Comparison of ENCODE assay signal across 12 cellular contexts in genomic region chr20:5570442-5570841, GRCh38. TPM values are rescaled to one million over a fixed set of nuclear protein-coding genes. Genes with fewer than 3 reads are reported as not detected.
DNase-seq lines count a peak whose midpoint lies in the region; ATAC-seq and TF ChIP-seq lines count a peak whose summit lies in the region.
"Had no signal": no experiment of that assay in that cellular context is flagged by ENCODE, and none has a peak within 500 bp of the region (broad histone marks: within the 10 kb centered on the region; RNA-seq: fewer than 3 reads in every experiment).

No MANE protein-coding gene starts in this region.

- no peaks in the 10 kb centered on the region for H3K27me3 Mint-ChIP-seq in activated naive CD4-positive, alpha-beta T cell treated with anti-CD3 and anti-CD28 coated beads, Interleukin-2, amount 50 U/mL, for 24 hours
- no peaks in the 10 kb centered on the region for H3K27me3 Mint-ChIP-seq in effector memory CD8-positive, alpha-beta T cell
- H3K27me3 Mint-ChIP-seq: activated CD8-positive, alpha-beta memory T cell treated with anti-CD3 and anti-CD28 coated beads, Interleukin-2, amount 10 ng/mL, durations not matched to agents 7 days and 5 days had no signal

- H3K9me3 ChIP-seq in OCI-LY1 (ENCODE audit: low read length) (no peaks in the 10 kb centered on the region), sigmoid colon (no peaks in the 10 kb centered on the region)
- H3K9me3 ChIP-seq: esophagus muscularis mucosa had no signal

- intact Hi-C loops in sigmoid colon (cut with DNase I) = no loop called here

- no peak for ATAC-seq in effector memory CD8-positive, alpha-beta T cell (replicated peaks)
- no peak for ATAC-seq in stimulated activated effector memory CD8-positive, alpha-beta T cell treated with anti-CD3 and anti-CD28 coated beads, Interleukin-12 subunit alpha, Interleukin-12 subunit beta, amount 100 ng/mL, for 72 hours
- ATAC-seq: activated CD8-positive, alpha-beta memory T cell treated with anti-CD3 and anti-CD28 coated beads, Interleukin-2, amount 10 ng/mL, durations not matched to agents 7 days and 5 days had no signal

- 62 to 70% methylated on average over 6 of the region's 6 CpGs for WGBS in sigmoid colon, 2 donors

- H3F3A ChIP-seq in OCI-LY1 (ENCODE audit: insufficient read depth, low read length) = peaks cover 8% of the 10 kb centered on the region

- peaks cover 52% of the 10 kb centered on the region for H3K4me1 Mint-ChIP-seq in activated naive CD4-positive, alpha-beta T cell treated with anti-CD3 and anti-CD28 coated beads, Interleukin-2, amount 50 U/mL, for 24 hours
- H3K4me1 Mint-ChIP-seq in effector memory CD8-positive, alpha-beta T cell (ENCODE audit: low read depth in 2 of 2) = peaks cover 7 to 10% of the 10 kb centered on the region in 2 donors
- H3K4me1 Mint-ChIP-seq in stimulated activated effector memory CD8-positive, alpha-beta T cell treated with anti-CD3 and anti-CD28 coated beads, Interleukin-12 subunit alpha, Interleukin-12 subunit beta, amount 100 ng/mL, for 72 hours = peaks cover 19% of the 10 kb centered on the region
- H3K4me1 Mint-ChIP-seq: nephron progenitor cell had no signal

- H3K27me3 ChIP-seq in OCI-LY1 (ENCODE audit: insufficient read depth, low read length) (no peaks in the 10 kb centered on the region), sigmoid colon (no peaks in the 10 kb centered on the region)
- H3K27me3 ChIP-seq: esophagus muscularis mucosa had no signal

- TF ChIP-seq CTCF in OCI-LY1 (IDR thresholded peaks at IDR 0.05; ENCODE audit: low read length) (no peak), sigmoid colon (IDR thresholded peaks at IDR 0.05) (no peak)

- peaks cover 4% of the 10 kb centered on the region; the same call in 1 of the 2 replicates for H3K79me2 ChIP-seq in OCI-LY1 (ENCODE audit: insufficient read depth, low read length)

- no peak for DNase-seq in activated naive CD4-positive, alpha-beta T cell (lab: John Stamatoyannopoulos, UW)
- no peak for DNase-seq in effector memory CD8-positive, alpha-beta T cell
- DNase-seq in stimulated activated effector memory CD8-positive, alpha-beta T cell treated with anti-CD3 and anti-CD28 coated beads, Interleukin-12 subunit alpha, Interleukin-12 subunit beta, amount 100 ng/mL, for 72 hours (ENCODE audit: low spot score in 2 of 2) = no peak
- DNase-seq in ACHN (no peak), DMS53 treated with DMSO at 0.1 percent for 48 hours (lab: John Stamatoyannopoulos, UW; ENCODE audit: unreplicated experiment) (no peak), sigmoid colon (no peak)
- DNase-seq: activated CD8-positive, alpha-beta memory T cell treated with anti-CD3 and anti-CD28 coated beads, Interleukin-2, amount 10 ng/mL, durations not matched to agents 7 days and 5 days; NCI-H446; nephron progenitor cell had no signal

- peak overlapping the region; percentile 86 for H3K27ac ChIP-seq in OCI-LY1 (ENCODE audit: low read depth, low read length, poor library complexity, severe bottlenecking)
- H3K27ac ChIP-seq in sigmoid colon = no peak overlapping the region
- H3K27ac ChIP-seq: esophagus muscularis mucosa had no signal

- TF ChIP-seq EP300 in sigmoid colon (IDR thresholded peaks at IDR 0.05) = no peak

- no peak for TF ChIP-seq POLR2A in sigmoid colon (IDR thresholded peaks at IDR 0.05)

- H3K27ac Mint-ChIP-seq in activated naive CD4-positive, alpha-beta T cell treated with anti-CD3 and anti-CD28 coated beads, Interleukin-2, amount 50 U/mL, for 24 hours = peak overlapping the region; percentile 90
- peak overlapping the region; percentile 46 to 87 for H3K27ac Mint-ChIP-seq in effector memory CD8-positive, alpha-beta T cell
- peak overlapping the region; percentile 12 for H3K27ac Mint-ChIP-seq in stimulated activated effector memory CD8-positive, alpha-beta T cell treated with anti-CD3 and anti-CD28 coated beads, Interleukin-12 subunit alpha, Interleukin-12 subunit beta, amount 100 ng/mL, for 72 hours
- H3K27ac Mint-ChIP-seq: activated CD8-positive, alpha-beta memory T cell treated with anti-CD3 and anti-CD28 coated beads, Interleukin-2, amount 10 ng/mL, durations not matched to agents 7 days and 5 days; nephron progenitor cell had no signal

- H3K36me3 ChIP-seq in OCI-LY1 (ENCODE audit: insufficient read depth, low read length) (peaks cover 97% of the 10 kb centered on the region), sigmoid colon (peaks cover 0 to 94% (median 26%) of the 10 kb centered on the region in 4 donors)

- peaks cover 46% of the 10 kb centered on the region for H3K4me1 ChIP-seq in OCI-LY1 (ENCODE audit: insufficient read depth, low read length, severe bottlenecking)
- no peaks in the 10 kb centered on the region for H3K4me1 ChIP-seq in sigmoid colon

- H4K20me1 ChIP-seq in OCI-LY1 (ENCODE audit: insufficient read depth, low read length) = no peaks in the 10 kb centered on the region

- in situ Hi-C loops in ACHN (cut with HindIII; ENCODE audit: low pct_ligation_motif_present, low pct_unique_long_range_greater_than_20kb, low sequenced_read_pairs) = no loop called here

- no peaks in the 10 kb centered on the region for H3K9me2 ChIP-seq in OCI-LY1 (ENCODE audit: low read depth, low read length)

- H3K36me3 Mint-ChIP-seq in activated naive CD4-positive, alpha-beta T cell treated with anti-CD3 and anti-CD28 coated beads, Interleukin-2, amount 50 U/mL, for 24 hours = peaks cover 24% of the 10 kb centered on the region
- peaks cover 79% of the 10 kb centered on the region for H3K36me3 Mint-ChIP-seq in effector memory CD8-positive, alpha-beta T cell (ENCODE audit: insufficient read depth)
- H3K36me3 Mint-ChIP-seq in stimulated activated effector memory CD8-positive, alpha-beta T cell treated with anti-CD3 and anti-CD28 coated beads, Interleukin-12 subunit alpha, Interleukin-12 subunit beta, amount 100 ng/mL, for 72 hours = peaks cover 100% of the 10 kb centered on the region

- no peaks in the 10 kb centered on the region for H3K9me3 Mint-ChIP-seq in activated naive CD4-positive, alpha-beta T cell treated with anti-CD3 and anti-CD28 coated beads, Interleukin-2, amount 50 U/mL, for 24 hours
- no peaks in the 10 kb centered on the region for H3K9me3 Mint-ChIP-seq in effector memory CD8-positive, alpha-beta T cell
- no peaks in the 10 kb centered on the region for H3K9me3 Mint-ChIP-seq in stimulated activated effector memory CD8-positive, alpha-beta T cell treated with anti-CD3 and anti-CD28 coated beads, Interleukin-12 subunit alpha, Interleukin-12 subunit beta, amount 100 ng/mL, for 72 hours
- H3K9me3 Mint-ChIP-seq: nephron progenitor cell had no signal

- peak overlapping the region; percentile 52 for H3K4me2 ChIP-seq in OCI-LY1 (ENCODE audit: low read length)

- peak overlapping the region; percentile 22; the same call in 1 of the 2 replicates for H3K9ac ChIP-seq in OCI-LY1 (ENCODE audit: low read length)

- H3K4me3 Mint-ChIP-seq in activated naive CD4-positive, alpha-beta T cell treated with anti-CD3 and anti-CD28 coated beads, Interleukin-2, amount 50 U/mL, for 24 hours = peak overlapping the region; percentile 70
- H3K4me3 Mint-ChIP-seq in effector memory CD8-positive, alpha-beta T cell = no peak overlapping the region
- no peak overlapping the region for H3K4me3 Mint-ChIP-seq in stimulated activated effector memory CD8-positive, alpha-beta T cell treated with anti-CD3 and anti-CD28 coated beads, Interleukin-12 subunit alpha, Interleukin-12 subunit beta, amount 100 ng/mL, for 72 hours
- H3K4me3 Mint-ChIP-seq: activated CD8-positive, alpha-beta memory T cell treated with anti-CD3 and anti-CD28 coated beads, Interleukin-2, amount 10 ng/mL, durations not matched to agents 7 days and 5 days; nephron progenitor cell had no signal

- no peak overlapping the region for H2AFZ ChIP-seq in OCI-LY1 (ENCODE audit: low read length)

- H3K4me3 ChIP-seq in OCI-LY1 (ENCODE audit: low read depth, low read length, poor library complexity, severe bottlenecking) (peak overlapping the region; percentile 39), sigmoid colon (no peak overlapping the region)
- H3K4me3 ChIP-seq: esophagus muscularis mucosa had no signal

RNA-seq across cellular contexts. Expression of gene GPCPD1, which starts 40.4 kb away (rescaled TPM):
- 10 to 100 TPM; 15.2 to 22.1 (median 15.8) TPM for total RNA-seq in sigmoid colon
- 10 to 100 TPM in 1 of 3 donors, 1 to 10 TPM in 2; 6.0 to 17.0 (median 6.9) TPM for polyA plus RNA-seq in sigmoid colon

Comparison
In these comparisons a context has a peak if more than half of its experiments do, and no peak if none do; other contexts are left out.
1. H3K27ac Mint-ChIP-seq: peak in every context shown above with its lines; median percentile 90 in activated naive CD4-positive, alpha-beta T cell treated with anti-CD3 and anti-CD28 coated beads, Interleukin-2, amount 50 U/mL, for 24 hours; 66 in effector memory CD8-positive, alpha-beta T cell; 12 in stimulated activated effector memory CD8-positive, alpha-beta T cell treated with anti-CD3 and anti-CD28 coated beads, Interleukin-12 subunit alpha, Interleukin-12 subunit beta, amount 100 ng/mL, for 72 hours.